In the genomic region with DNA sequence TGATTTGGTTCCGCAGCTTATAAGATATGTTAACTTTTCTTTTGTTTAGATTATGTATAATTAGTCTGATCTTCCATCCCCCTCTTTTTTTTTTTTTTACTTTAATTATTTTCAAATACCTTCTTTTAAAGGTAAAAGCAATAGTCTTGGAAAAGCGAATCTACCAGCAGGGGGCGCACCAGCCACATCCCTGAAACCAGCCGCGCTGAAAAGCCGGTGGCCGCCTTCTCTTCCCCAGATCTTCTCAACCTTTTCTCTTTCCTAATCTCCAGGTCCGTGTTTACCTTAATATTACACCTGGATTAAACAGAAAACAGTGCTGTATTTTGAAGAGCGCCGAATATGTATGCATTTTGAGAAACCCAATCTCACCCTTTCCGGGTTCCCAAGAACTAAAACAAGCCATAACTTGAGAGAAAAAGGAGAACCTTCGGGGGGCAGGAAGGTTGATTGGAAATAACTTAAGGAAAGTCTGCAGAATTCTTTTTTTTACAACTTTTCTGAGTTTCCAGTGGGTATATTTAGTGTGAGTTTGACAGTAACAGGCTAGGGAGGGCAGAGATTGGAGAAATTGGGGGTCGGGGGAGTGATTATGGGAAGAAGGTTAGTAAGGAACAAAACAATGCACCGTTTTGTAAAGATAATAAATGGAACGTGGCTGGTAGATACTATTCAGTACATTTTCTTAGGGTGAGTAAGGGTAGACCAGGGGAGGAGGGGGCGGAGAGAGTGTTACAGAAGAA, we compare ENCODE assay signal across 8 cellular contexts. TPM values are rescaled to one million over a fixed set of nuclear protein-coding genes. Genes with fewer than 3 reads are reported as not detected.
DNase-seq lines count a peak whose midpoint lies in the region; ATAC-seq and TF ChIP-seq lines count a peak whose summit lies in the region.

No MANE protein-coding gene starts in this region.

- H3K9me3 Mint-ChIP-seq in CD8-positive, alpha-beta memory T cell, result peaks cover 8 to 28% (median 23%) of the 10 kb centered on the region in 5 donors
- H3K9me3 Mint-ChIP-seq in T-helper 2 cell treated with Interferon-gamma antibody and Interleukin-4, amounts not matched to agents 5 μg/mL and 100 μg/mL, for 36 hours, result no peaks in the 10 kb centered on the region

- H3K4me2 ChIP-seq in GM23248 (ENCODE audit: unreplicated experiment), result peak overlapping the region; percentile 28

- no peak for TF ChIP-seq POLR2A in GM18505 (IDR thresholded peaks at IDR 0.05; ENCODE audit: borderline replicate concordance, extremely low read depth, insufficient read depth, insufficient read length)

- H3K36me3 Mint-ChIP-seq in CD8-positive, alpha-beta memory T cell, result peaks cover 0 to 2% (median 0%) of the 10 kb centered on the region in 3 donors
- H3K36me3 Mint-ChIP-seq in T-helper 2 cell treated with Interferon-gamma antibody and Interleukin-4, amounts not matched to agents 5 μg/mL and 100 μg/mL, for 36 hours (ENCODE audit: low read depth), result peaks cover 4% of the 10 kb centered on the region

- no peak overlapping the region for H3K27ac ChIP-seq in CD8-positive, alpha-beta memory T cell (ENCODE audit: low read depth, low read length)
- H3K27ac ChIP-seq in GM23248 (no peak overlapping the region), layer of hippocampus (ENCODE audit: low read depth, low read length) (peak overlapping the region; percentile 83)

- 3 to 6% methylated on average over 16 of the region's 16 CpGs for WGBS in GM23248 (ENCODE audit: low coverage in 1 of 2, low lambda C conversion rate in 2 of 2, missing lambda C conversion rate in 2 of 2), 2 experiments

- peaks cover 10 to 15% (median 11%) of the 10 kb centered on the region in 3 donors for H3K4me1 Mint-ChIP-seq in CD8-positive, alpha-beta memory T cell
- H3K4me1 Mint-ChIP-seq in T-helper 2 cell treated with Interferon-gamma antibody and Interleukin-4, amounts not matched to agents 5 μg/mL and 100 μg/mL, for 36 hours (ENCODE audit: low read depth), result peaks cover 7% of the 10 kb centered on the region

- no peaks in the 10 kb centered on the region for H4K20me1 ChIP-seq in GM23248 (ENCODE audit: insufficient read depth)

- H2AFZ ChIP-seq in GM23248, result no peak overlapping the region

- H3K27me3 ChIP-seq in CD8-positive, alpha-beta memory T cell (ENCODE audit: insufficient read depth, low read length, poor library complexity, severe bottlenecking), result peaks cover 57% of the 10 kb centered on the region
- H3K27me3 ChIP-seq in GM23248 (replicated peaks; ENCODE audit: insufficient read depth) (peaks cover 93% of the 10 kb centered on the region), layer of hippocampus (ENCODE audit: control insufficient read depth, insufficient read depth, low read length) (peaks cover 14% of the 10 kb centered on the region)

- H3K36me3 ChIP-seq in CD8-positive, alpha-beta memory T cell (ENCODE audit: insufficient read depth, low read length), result no peaks in the 10 kb centered on the region
- no peaks in the 10 kb centered on the region for H3K36me3 ChIP-seq in GM23248 (ENCODE audit: low read depth)

- H3K4me3 Mint-ChIP-seq in CD8-positive, alpha-beta memory T cell, result peak overlapping the region in 5 of 7 donors; percentile 21 to 60 (median 51)
- peak overlapping the region; percentile 65 for H3K4me3 Mint-ChIP-seq in T-helper 2 cell treated with Interferon-gamma antibody and Interleukin-4, amounts not matched to agents 5 μg/mL and 100 μg/mL, for 36 hours

- no peak overlapping the region for H3K4me3 ChIP-seq in CD8-positive, alpha-beta memory T cell (ENCODE audit: low read length)
- no peak overlapping the region; the same call in 1 of the 2 replicates for H3K4me3 ChIP-seq in GM23248

- H3K27ac Mint-ChIP-seq in CD8-positive, alpha-beta memory T cell, result no peak overlapping the region
- peak overlapping the region; percentile 69 for H3K27ac Mint-ChIP-seq in T-helper 2 cell treated with Interferon-gamma antibody and Interleukin-4, amounts not matched to agents 5 μg/mL and 100 μg/mL, for 36 hours

- H3F3A ChIP-seq in GM23248 (ENCODE audit: insufficient read depth), result no peaks in the 10 kb centered on the region

- H3K4me1 ChIP-seq in CD8-positive, alpha-beta memory T cell (ENCODE audit: insufficient read depth, low read length), result peaks cover 9% of the 10 kb centered on the region
- H3K4me1 ChIP-seq in GM23248 (ENCODE audit: insufficient read depth), result 0 out of 2 replicates have a peak, but pooled peaks cover 5% of the 10 kb centered on the region

- H3K9me3 ChIP-seq in CD8-positive, alpha-beta memory T cell (ENCODE audit: low read length), result no peaks in the 10 kb centered on the region
- H3K9me3 ChIP-seq in GM23248 (ENCODE audit: low read depth), result no peaks in the 10 kb centered on the region

- no peak for ATAC-seq in GM18505 (IDR thresholded peaks at IDR 0.05; ENCODE audit: unreplicated experiment)

- no peaks in the 10 kb centered on the region for H3K79me2 ChIP-seq in GM23248 (ENCODE audit: insufficient read depth)

- H3K9me2 ChIP-seq in GM23248 (ENCODE audit: insufficient read depth), result no peaks in the 10 kb centered on the region

- peaks cover 64 to 69% of the 10 kb centered on the region in 2 donors for H3K27me3 Mint-ChIP-seq in CD8-positive, alpha-beta memory T cell
- peaks cover 65% of the 10 kb centered on the region for H3K27me3 Mint-ChIP-seq in T-helper 2 cell treated with Interferon-gamma antibody and Interleukin-4, amounts not matched to agents 5 μg/mL and 100 μg/mL, for 36 hours (ENCODE audit: low read depth)

- CTCF ChIA-PET in CD8-positive, alpha-beta memory T cell (lab: Charles Lee), result interaction anchor here (1.2 to 1.3 kb wide), 2 partner anchors 10 to 974 kb away, joined by 3 to 4 read pairs; no protein-coding TSS in a partner anchor

- POLR2A ChIA-PET in CD8-positive, alpha-beta memory T cell (lab: Charles Lee), result no interaction called here

- H3K9ac ChIP-seq in GM23248, result no peak overlapping the region

- in situ Hi-C loops in GM23248 (cut with MboI) (loop anchor here (10.0 kb wide), 1 partner anchor 975 kb away; no protein-coding TSS in a partner anchor), T47D (cut with HindIII; ENCODE audit: low pct_unique_long_range_greater_than_20kb, low sequenced_read_pairs) (no loop called here)

- DNase-seq in CD8-positive, alpha-beta memory T cell, result peak in 4 of 5 donors; percentile 24 to 52 (median 38)
- DNase-seq in GM23248, result peak; percentile 69
- peak; percentile 56 for DNase-seq in NCI-H1436 treated with DMSO at 0.1 percent for 48 hours (lab: John Stamatoyannopoulos, UW)
- peak; percentile 42 for DNase-seq in T-helper 2 cell treated with Interferon-gamma antibody and Interleukin-4, amounts not matched to agents 5 μg/mL and 100 μg/mL, for 36 hours (ENCODE audit: low spot score)
- DNase-seq in T47D (ENCODE audit: low read depth in 1 of 2, low spot score in 1 of 2), result peak; percentile 81 to 85
- peak in 2 of 3 experiments; percentile 13 to 15 for DNase-seq in stimulated activated CD4-positive, alpha-beta T cell treated with anti-CD3 and anti-CD28 coated beads, TNF-alpha, amount 100 ng/mL, for 4 hours (ENCODE audit: low read depth in 3 of 3)

RNA-seq across cellular contexts. Expression of gene SOX2, which starts 2.0 kb away (rescaled TPM):
- total RNA-seq in CD8-positive, alpha-beta memory T cell, result not detected
- not detected for polyA plus RNA-seq in CD8-positive, alpha-beta memory T cell
- not detected in 2 replicates for total RNA-seq in GM23248 (2014; rRNA removed; shearing (Covaris generic))
- polyA plus RNA-seq in GM23248 (2016; fragmentation: Nextera tagmentation; extraction: Ambion mirVana), result not detected in 2 replicates

Comparison
In these comparisons a context has a peak if more than half of its experiments do, and no peak if none do; other contexts are left out.
1. DNase-seq: peak in every context shown above with its lines; median percentile 83 in T47D; 69 in GM23248; 56 in NCI-H1436 treated with DMSO at 0.1 percent for 48 hours; 42 in T-helper 2 cell treated with Interferon-gamma antibody and Interleukin-4, amounts not matched to agents 5 μg/mL and 100 μg/mL, for 36 hours; 38 in CD8-positive, alpha-beta memory T cell; 14 in stimulated activated CD4-positive, alpha-beta T cell treated with anti-CD3 and anti-CD28 coated beads, TNF-alpha, amount 100 ng/mL, for 4 hours.